In the genomic region with DNA sequence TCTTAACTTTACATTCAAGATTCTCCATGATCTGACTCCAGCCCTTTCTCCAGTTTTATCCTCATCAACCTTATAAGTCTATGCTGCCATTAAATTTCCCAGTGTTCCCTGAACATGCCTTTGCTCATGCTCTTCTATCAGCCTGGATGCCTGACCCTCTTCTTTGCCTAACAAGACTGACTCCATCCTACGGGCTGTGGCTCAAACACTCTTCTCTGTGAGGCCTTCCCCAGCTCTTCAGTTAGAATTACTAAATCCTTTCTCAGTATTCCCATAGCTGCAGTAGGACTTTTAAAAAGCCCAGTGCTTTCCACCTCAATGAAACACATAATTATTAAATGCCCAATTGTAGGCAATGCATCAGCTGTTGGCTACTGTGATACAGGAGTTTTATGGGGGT, we compare ENCODE assay signal across 31 cellular contexts.
DNase-seq lines count a peak whose midpoint lies in the region; ATAC-seq, FAIRE-seq and TF ChIP-seq lines count a peak whose summit lies in the region.
"Had no signal": no experiment of that assay in that cellular context is flagged by ENCODE, and none has a peak within 500 bp of the region (broad histone marks: within the 10 kb centered on the region; RNA-seq: fewer than 3 reads in every experiment).

No MANE protein-coding gene starts in this region.

- no peak for TF ChIP-seq EP300 in K562 (IDR thresholded peaks at IDR 0.05; ENCODE audit: low read length)

- H3K9me1 ChIP-seq in K562 (ENCODE audit: control insufficient read depth, insufficient read depth, low read length) = no peaks in the 10 kb centered on the region

- ATAC-seq in K562 (no peak), HG02759 (IDR thresholded peaks at IDR 0.05; ENCODE audit: unreplicated experiment) (no peak)
- ATAC-seq: A549; CD8-positive, alpha-beta T cell had no signal

- no TSS peak for BruUV-seq in K562 (replicated peaks; lab: Mats Ljungman, UMichigan)

- H3K4me3 ChIP-seq in K562 = no peak overlapping the region
- H3K4me3 ChIP-seq: A549; BLaER1; BLaER1 treated with 17β-estradiol and CSF1 and Interleukin-3, amounts not matched to agents 10 nM and 100 nM had no signal

- POLR2A ChIA-PET in K562 (lab: Yijun Ruan, JAX) = no interaction called here

- no peaks in the 10 kb centered on the region for H3K36me3 ChIP-seq in K562 (ENCODE audit: control insufficient read depth, insufficient read depth, low read length)
- H3K36me3 ChIP-seq: BE2C; BLaER1; BLaER1 treated with 17β-estradiol and CSF1 and Interleukin-3, amounts not matched to agents 10 nM and 100 nM had no signal

- no peak overlapping the region for H3K4me2 ChIP-seq in K562 (ENCODE audit: insufficient read depth, low read length)
- H3K4me2 ChIP-seq: A549; BLaER1; BLaER1 treated with 17β-estradiol and CSF1 and Interleukin-3, amounts not matched to agents 10 nM and 100 nM had no signal

- H3K9me3 ChIP-seq in K562 (replicated peaks; ENCODE audit: control insufficient read depth, insufficient read depth, low read depth, low read length) = no peaks in the 10 kb centered on the region
- H3K9me3 ChIP-seq: A549, BE2C, Caco-2 had no signal

- no peak for TF ChIP-seq CTCF in K562 (IDR thresholded peaks at IDR 0.05 in 2 of 3, conservative IDR thresholded peaks at IDR 0.05 in 1 of 3; ENCODE audit: insufficient read depth in 2 of 3, low read depth in 1 of 3, low read length in 3 of 3)

- no peak overlapping the region for H2AFZ ChIP-seq in K562 (ENCODE audit: low read depth, low read length)

- TF ChIP-seq POLR2A in K562 (conservative IDR thresholded peaks at IDR 0.05) = no peak

- 18% methylated on average over 1 of the region's 1 CpG for WGBS in K562 (ENCODE audit: insufficient coverage, low coverage, missing lambda C conversion rate)

- no peaks in the 10 kb centered on the region for H3K79me2 ChIP-seq in K562 (ENCODE audit: control insufficient read depth, insufficient read depth, low read length)

- no peaks in the 10 kb centered on the region; a peak in 1 of 5 replicates for H3K4me1 ChIP-seq in K562 (replicated peaks in 1 of 2; ENCODE audit: control insufficient read depth in 2 of 2, insufficient read depth in 2 of 2, low read length in 2 of 2)
- H3K4me1 ChIP-seq: BE2C, Caco-2 had no signal

- no peaks in the 10 kb centered on the region; a peak in 1 of 5 replicates for H3K27me3 ChIP-seq in K562 (ENCODE audit: control insufficient read depth in 2 of 2, insufficient read depth in 2 of 2, low read length in 2 of 2)
- H3K27me3 ChIP-seq: BE2C; BLaER1; BLaER1 treated with 17β-estradiol and CSF1 and Interleukin-3, amounts not matched to agents 10 nM and 100 nM had no signal

- H4K20me1 ChIP-seq in K562 (replicated peaks; ENCODE audit: control insufficient read depth, insufficient read depth, low read length) = no peaks in the 10 kb centered on the region
- H4K20me1 ChIP-seq: BLaER1; BLaER1 treated with 17β-estradiol and CSF1 and Interleukin-3, amounts not matched to agents 10 nM and 100 nM had no signal

- no peak overlapping the region for H3K27ac ChIP-seq in K562 (ENCODE audit: extremely low read depth, low read depth, low read length)
- H3K27ac ChIP-seq: 22Rv1; BLaER1; BLaER1 treated with 17β-estradiol and CSF1 and Interleukin-3, amounts not matched to agents 10 nM and 100 nM; C4-2B had no signal

- CTCF ChIA-PET in K562 (lab: Yijun Ruan, JAX; ENCODE audit: low intra/inter-chr PET ratio) = no interaction called here

- H3K9ac ChIP-seq in K562 (ENCODE audit: insufficient read depth in 1 of 2, low read depth in 2 of 2, low read length in 2 of 2) = no peak overlapping the region
- H3K9ac ChIP-seq: BLaER1; BLaER1 treated with 17β-estradiol and CSF1 and Interleukin-3, amounts not matched to agents 10 nM and 100 nM had no signal

- FAIRE-seq in K562 (lab: Jason Lieb, UNC) = no peak
- FAIRE-seq: A204.1, A549, D721Med had no signal

- in situ Hi-C loops in K562 (cut with MboI) = no loop called here

- no peak for TF ChIP-seq RAD21 in K562 (CRISPR knock-in tag; conservative IDR thresholded peaks at IDR 0.05 in 1 of 2, IDR thresholded peaks at IDR 0.05 in 1 of 2)

- DNase-seq in K562 (ENCODE audit: extremely low read depth in 1 of 4, low spot score in 3 of 4) = no peak
- peak; percentile 21 for DNase-seq in left kidney (ENCODE audit: low read depth, low spot score)
- no peak for DNase-seq in activated CD8-positive, alpha-beta memory T cell treated with anti-CD3 and anti-CD28 coated beads for 24 hours
- DNase-seq: 8988T; ACHN; AML-193; BE2C; C1 segment of cervical spinal cord; Caco-2; Calu3; CD4-positive, alpha-beta memory T cell; CD4-positive, alpha-beta T cell; CD4-positive, CD25-positive, alpha-beta regulatory T cell; CD8-positive, alpha-beta memory T cell; CD8-positive, alpha-beta T cell; COR-L47; DMS 273 treated with DMSO at 0.1 percent for 48 hours; DMS153; DMS53; DMS79; DMS79 treated with DMSO at 0.1 percent for 48 hours; DND-41; EL had no signal

- intact Hi-C loops in K562 (cut with micrococcal nuclease) = no loop called here

TF ChIP-seq in K562, 482 proteins besides CTCF, POLR2A, EP300 and RAD21:
- TF ChIP-seq ZNF165 (CRISPR knock-in tag; IDR thresholded peaks at IDR 0.05; ENCODE audit: borderline replicate concordance) (peak; percentile 72; the same call in 1 of the 2 replicates), NCOA2 (IDR thresholded peaks at IDR 0.05; ENCODE audit: partially characterized antibody in 2 of 2) (no peak), ZNF311 (CRISPR knock-in tag; IDR thresholded peaks at IDR 0.05) (peak; percentile 82), DMBX1 (CRISPR knock-in tag; IDR thresholded peaks at IDR 0.05; ENCODE audit: borderline replicate concordance) (peak; percentile 81; the same call in 1 of the 2 replicates), HNRNPL (IDR thresholded peaks at IDR 0.05; ENCODE audit: low read depth, low read length) (no peak), NFYB (IDR thresholded peaks at IDR 0.05; ENCODE audit: extremely low read depth, insufficient read length) (no peak), CREM (IDR thresholded peaks at IDR 0.05; ENCODE audit: low read depth) (no peak), GATA2 (CRISPR knock-in tag; IDR thresholded peaks at IDR 0.05) (no peak), ZNF79 (CRISPR knock-in tag; IDR thresholded peaks at IDR 0.05; ENCODE audit: low read depth) (0 out of 2 replicates have a peak, but pooled peaks have one; percentile 62), GTF2A2 (tag; IDR thresholded peaks at IDR 0.05) (0 out of 2 replicates have a peak, but pooled peaks have one; percentile 30), ATF7 (IDR thresholded peaks at IDR 0.05) (no peak), ZNF76 (CRISPR knock-in tag; IDR thresholded peaks at IDR 0.05; ENCODE audit: borderline replicate concordance) (0 out of 2 replicates have a peak, but pooled peaks have one; percentile 46), FOXP1 (CRISPR knock-in tag; IDR thresholded peaks at IDR 0.05) (no peak), LEF1 (IDR thresholded peaks at IDR 0.05) (no peak), ZNF583 (CRISPR knock-in tag; IDR thresholded peaks at IDR 0.05) (0 out of 2 replicates have a peak, but pooled peaks have one; percentile 22), KLF16 (IDR thresholded peaks at IDR 0.05) (no peak)
- TF ChIP-seq, protein P1, sequence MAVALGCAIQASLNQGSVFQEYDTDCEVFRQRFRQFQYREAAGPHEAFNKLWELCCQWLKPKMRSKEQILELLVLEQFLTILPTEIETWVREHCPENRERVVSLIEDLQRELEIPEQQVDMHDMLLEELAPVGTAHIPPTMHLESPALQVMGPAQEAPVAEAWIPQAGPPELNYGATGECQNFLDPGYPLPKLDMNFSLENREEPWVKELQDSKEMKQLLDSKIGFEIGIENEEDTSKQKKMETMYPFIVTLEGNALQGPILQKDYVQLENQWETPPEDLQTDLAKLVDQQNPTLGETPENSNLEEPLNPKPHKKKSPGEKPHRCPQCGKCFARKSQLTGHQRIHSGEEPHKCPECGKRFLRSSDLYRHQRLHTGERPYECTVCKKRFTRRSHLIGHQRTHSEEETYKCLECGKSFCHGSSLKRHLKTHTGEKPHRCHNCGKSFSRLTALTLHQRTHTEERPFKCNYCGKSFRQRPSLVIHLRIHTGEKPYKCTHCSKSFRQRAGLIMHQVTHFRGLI (CRISPR knock-in tag; IDR thresholded peaks at IDR 0.05) = peak; percentile 70; the same call in 1 of the 2 replicates
